8 cellular contexts compared by ENCODE assay signal in the genomic region with DNA sequence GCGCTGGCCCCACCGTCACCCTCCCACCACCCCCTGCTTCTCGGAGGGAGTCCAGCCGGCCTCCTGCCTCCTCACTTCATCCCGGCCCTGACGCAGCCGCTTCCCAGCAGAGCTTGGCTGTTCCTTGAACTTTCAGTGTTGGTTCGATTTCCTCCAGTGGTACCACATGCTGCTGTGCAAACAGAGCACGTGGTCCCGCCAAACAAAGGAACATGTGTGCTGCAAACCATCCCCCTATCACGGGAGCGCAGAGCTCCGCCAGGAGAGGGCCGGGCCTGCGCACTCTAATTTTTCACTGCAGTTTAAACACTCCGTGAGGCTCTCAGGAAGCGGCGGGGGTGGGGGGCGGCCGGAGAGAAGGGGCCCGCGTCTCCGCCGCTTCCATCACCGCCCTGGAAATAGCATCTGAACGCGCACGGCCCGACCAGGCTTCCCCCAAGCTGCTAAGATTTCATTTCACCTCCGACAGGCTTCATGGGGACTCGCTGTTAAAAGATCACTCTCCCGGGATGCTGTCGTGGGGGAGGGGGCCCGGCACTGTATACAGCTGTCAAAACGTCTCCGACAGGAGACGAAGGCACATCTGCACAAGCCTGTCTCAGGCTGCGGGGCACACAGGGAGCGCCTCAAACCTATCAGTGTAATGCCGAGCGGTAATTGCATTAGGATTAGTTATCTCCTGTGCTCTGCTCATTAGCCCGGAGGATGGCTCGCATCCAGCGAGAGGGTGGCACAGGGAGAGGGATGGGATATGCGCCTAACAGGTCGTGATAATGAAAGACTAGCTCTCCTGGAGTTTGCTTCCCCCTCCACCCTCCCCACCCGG.
A peak's percentile ranks its signal among the peaks of the same experiment; 100 is the strongest.
DNase-seq lines count a peak whose midpoint lies in the region; ATAC-seq and TF ChIP-seq lines count a peak whose summit lies in the region.

No MANE protein-coding gene starts in this region.

- H3K4me3 ChIP-seq in HFF-Myc (replicated peaks; ENCODE audit: low read depth, low read length), result peak overlapping the region; percentile 36
- no peak overlapping the region for H3K4me3 ChIP-seq in PC-9
- peak overlapping the region; percentile 44 to 64 (median 53) for H3K4me3 ChIP-seq in fibroblast of lung (replicated peaks in 1 of 4; ENCODE audit: control extremely low read depth in 1 of 4, insufficient read depth in 1 of 4, low read depth in 3 of 4, low read length in 4 of 4)
- H3K4me3 ChIP-seq in transverse colon, result peak overlapping the region; percentile 23 to 43 (median 27)

- H3K9ac ChIP-seq in fibroblast of lung (ENCODE audit: insufficient read depth, low read length), result peak overlapping the region; percentile 44

- CTCF ChIA-PET in PC-9 (lab: Charles Lee), result no interaction called here

- POLR2A ChIA-PET in PC-9 (lab: Charles Lee; ENCODE audit: unreplicated experiment), result no interaction called here

- ATAC-seq in HG03342 (IDR thresholded peaks at IDR 0.05; ENCODE audit: unreplicated experiment), result no peak

- no peaks in the 10 kb centered on the region for H3K4me1 ChIP-seq in PC-9 (replicated peaks; ENCODE audit: insufficient read depth)
- peaks cover 3% of the 10 kb centered on the region for H3K4me1 ChIP-seq in fibroblast of lung (ENCODE audit: control insufficient read depth, extremely low read depth, insufficient read depth, low read length)
- H3K4me1 ChIP-seq in transverse colon, result peaks cover 0 to 6% (median 3%) of the 10 kb centered on the region in 4 donors

- H3K4me2 ChIP-seq in PC-9 (peak overlapping the region; percentile 16; the same call in 1 of the 2 replicates), fibroblast of lung (ENCODE audit: extremely low read depth, insufficient read depth, low read length) (peak overlapping the region; percentile 81)

- no peaks in the 10 kb centered on the region for H3F3A ChIP-seq in PC-9 (ENCODE audit: insufficient read depth, low read depth)

- no peaks in the 10 kb centered on the region for H3K9me2 ChIP-seq in PC-9 (ENCODE audit: insufficient read depth)

- intact Hi-C loops in PC-9 (cut with micrococcal nuclease; ENCODE audit: unreplicated experiment) (no loop called here), transverse colon (cut with DNase I; ENCODE audit: low total_unique reads) (no loop called here)

- peak overlapping the region; percentile 33 for H2AFZ ChIP-seq in PC-9
- H2AFZ ChIP-seq in fibroblast of lung (ENCODE audit: low read length), result peak overlapping the region; percentile 85

- no peaks in the 10 kb centered on the region for H3K79me2 ChIP-seq in PC-9 (ENCODE audit: low read depth)
- H3K79me2 ChIP-seq in fibroblast of lung (ENCODE audit: control insufficient read depth, insufficient read depth, low read length), result no peaks in the 10 kb centered on the region

- no peak overlapping the region for H3K27ac ChIP-seq in PC-9
- peak overlapping the region; percentile 45 for H3K27ac ChIP-seq in fibroblast of lung (ENCODE audit: insufficient read depth, low read length)
- H3K27ac ChIP-seq in transverse colon, result peak overlapping the region; percentile 69 to 92 (median 76)

- TF ChIP-seq POLR2A in transverse colon (IDR thresholded peaks at IDR 0.05), result peak; percentile 41

- H3K36me3 ChIP-seq in PC-9 (ENCODE audit: low read depth) (no peaks in the 10 kb centered on the region), fibroblast of lung (ENCODE audit: control insufficient read depth, insufficient read depth, low read length) (no peaks in the 10 kb centered on the region), transverse colon (no peaks in the 10 kb centered on the region)

- H3K27me3 ChIP-seq in PC-9 (ENCODE audit: insufficient read depth, low read depth) (peaks cover 11% of the 10 kb centered on the region), fibroblast of lung (ENCODE audit: control insufficient read depth, insufficient read depth, low read length) (no peaks in the 10 kb centered on the region), transverse colon (peaks cover 21% of the 10 kb centered on the region)

- TF ChIP-seq EP300 in transverse colon (IDR thresholded peaks at IDR 0.05; ENCODE audit: low read depth), result peak; percentile 87

- 7 to 13% methylated on average over 4 to 38 of the region's 47 CpGs for WGBS in transverse colon (ENCODE audit: low coverage in 1 of 2), 2 donors

- BruUV-seq in PC-9 (replicated peaks; lab: Mats Ljungman, UMichigan), result no TSS peak

- in situ Hi-C loops in transverse colon (cut with MboI; ENCODE audit: low pct_ligation_motif_present in 1 of 4, low pct_unique_long_range_greater_than_20kb in 1 of 4, low sequenced_read_pairs in 3 of 4), result no loop called here

- H4K20me1 ChIP-seq in PC-9 (ENCODE audit: insufficient read depth), result no peaks in the 10 kb centered on the region
- H4K20me1 ChIP-seq in fibroblast of lung (ENCODE audit: control insufficient read depth, extremely low read depth, insufficient read depth, low read length), result no peaks in the 10 kb centered on the region

- no peaks in the 10 kb centered on the region for H3K9me3 ChIP-seq in PC-9 (ENCODE audit: insufficient read depth, low read depth)
- H3K9me3 ChIP-seq in fibroblast of lung (ENCODE audit: control insufficient read depth, insufficient read depth, low read depth, low read length), result no peaks in the 10 kb centered on the region
- no peaks in the 10 kb centered on the region for H3K9me3 ChIP-seq in transverse colon

- TF ChIP-seq CTCF in HFF-Myc (IDR thresholded peaks at IDR 0.05; ENCODE audit: low read depth, low read length, missing control alignments), result no peak
- TF ChIP-seq CTCF in PC-9 (conservative IDR thresholded peaks at IDR 0.05), result no peak
- peak in 1 of 2 donors; percentile 9 for TF ChIP-seq CTCF in fibroblast of lung (conservative IDR thresholded peaks at IDR 0.05 in 1 of 2, IDR thresholded peaks at IDR 0.05 in 1 of 2; ENCODE audit: low read depth in 1 of 2, low read length in 2 of 2)
- no peak for TF ChIP-seq CTCF in transverse colon (IDR thresholded peaks at IDR 0.05)

- DNase-seq in HFF-Myc (ENCODE audit: extremely low read depth, low read depth) (peak; percentile 64), PC-9 (no peak), fibroblast of lung (ENCODE audit: low read depth in 2 of 2) (peak; percentile 96 to 99), midbrain (lab: John Stamatoyannopoulos, UW) (peak; percentile 96), transverse colon (peak; percentile 47)
- no peak for DNase-seq in stimulated activated CD4-positive, alpha-beta T cell treated with anti-CD3 and anti-CD28 coated beads, Interleukin-12 subunit alpha, Interleukin-12 subunit beta, amount 100 ng/mL, for 4 hours
- no peak for DNase-seq in activated CD4-positive, alpha-beta T cell treated with anti-CD3 and anti-CD28 coated beads, Interleukin-2, amount 50 U/mL, for 4 hours

Comparison
In these comparisons a context has a peak if more than half of its experiments do, and no peak if none do; other contexts are left out.
1. DNase-seq: peak in HFF-Myc (single experiment), fibroblast of lung (2 of 2), midbrain (single experiment) and transverse colon (single experiment); none in PC-9 (0 of 2), stimulated activated CD4-positive, alpha-beta T cell treated with anti-CD3 and anti-CD28 coated beads, Interleukin-12 subunit alpha, Interleukin-12 subunit beta, amount 100 ng/mL, for 4 hours (single experiment) and activated CD4-positive, alpha-beta T cell treated with anti-CD3 and anti-CD28 coated beads, Interleukin-2, amount 50 U/mL, for 4 hours (0 of 2).